Comparison of ENCODE assay signal across 9 cellular contexts in genomic region chr1:32106663-32107273, GRCh38. TPM values are rescaled to one million over a fixed set of nuclear protein-coding genes. Genes with fewer than 3 reads are reported as not detected.
DNase-seq lines count a peak whose midpoint lies in the region; ATAC-seq and TF ChIP-seq lines count a peak whose summit lies in the region.
"Had no signal": no experiment of that assay in that cellular context is flagged by ENCODE, and none has a peak within 500 bp of the region (broad histone marks: within the 10 kb centered on the region; RNA-seq: fewer than 3 reads in every experiment).

No MANE protein-coding gene starts in this region.

- no peaks in the 10 kb centered on the region for H3K27me3 Mint-ChIP-seq in activated B cell treated with CpG ODN at 0.5 μM for 24 hours

- POLR2A ChIA-PET in HEK293 (lab: Yijun Ruan, JAX) (no interaction called here), activated B cell treated with CpG ODN at 0.5 μM for 24 hours (lab: Charles Lee) (interaction anchor here (0.7 to 3.6 kb wide), 8 partner anchors 11 to 544 kb away, joined by 3 to 72 read pairs (median 9); partner anchors contain the start of genes CCDC28B, RBBP4, TMEM39B and TXLNA)

- peak overlapping the region; percentile 88 for H3K27ac ChIP-seq in C4-2B
- no peak overlapping the region for H3K27ac ChIP-seq in HEK293 (ENCODE audit: extremely low read depth, low read depth, low read length)

- H3K36me3 ChIP-seq in HEK293 (ENCODE audit: control insufficient read depth in 2 of 2, insufficient read depth in 1 of 2, low read length in 2 of 2), result peaks cover 0 to 23% of the 10 kb centered on the region in 2 experiments; a peak in 2 of 3 replicates

- ATAC-seq in activated B cell treated with CpG ODN at 0.5 μM for 24 hours (ENCODE audit: low read depth), result no peak
- ATAC-seq in HG03108 (IDR thresholded peaks at IDR 0.05; ENCODE audit: unreplicated experiment), result no peak

- peak overlapping the region; percentile 9 for H3K27ac Mint-ChIP-seq in activated B cell treated with CpG ODN at 0.5 μM for 24 hours

- H3K4me1 Mint-ChIP-seq in activated B cell treated with CpG ODN at 0.5 μM for 24 hours, result peaks cover 41% of the 10 kb centered on the region

- DNase-seq in activated B cell treated with CpG ODN at 0.5 μM for 24 hours, result no peak
- DNase-seq in mesenteric fat pad (ENCODE audit: low spot score), result peak; percentile 39
- DNase-seq in HT-29 (ENCODE audit: low spot score), result no peak
- no peak for DNase-seq in GF-D8 (lab: John Stamatoyannopoulos, UW)
- DNase-seq in central memory CD4-positive, alpha-beta T cell, result no peak
- DNase-seq: DMS 273 treated with DMSO at 0.1 percent for 48 hours had no signal

- H3K36me3 Mint-ChIP-seq in activated B cell treated with CpG ODN at 0.5 μM for 24 hours (ENCODE audit: low read depth), result peaks cover 28% of the 10 kb centered on the region

- TF ChIP-seq CTCF in C4-2B (conservative IDR thresholded peaks at IDR 0.05), result no peak
- no peak for TF ChIP-seq CTCF in HEK293 (tag by site-specific recombination; IDR thresholded peaks at IDR 0.05)
- no peak for TF ChIP-seq CTCF in activated B cell treated with CpG ODN at 0.5 μM for 24 hours (IDR thresholded peaks at IDR 0.05)

- intact Hi-C loops in activated B cell treated with CpG ODN at 0.5 μM for 24 hours (cut with micrococcal nuclease), result loop anchor here (1.0 to 5.0 kb wide), 5 partner anchors 33 to 186 kb away; partner anchors contain the start of genes HDAC1, KHDRBS1 and LCK

- peak overlapping the region; percentile 51 for H3K4me3 Mint-ChIP-seq in activated B cell treated with CpG ODN at 0.5 μM for 24 hours

- CTCF ChIA-PET in HEK293 (lab: Yijun Ruan, JAX), result interaction anchor here (1.0 kb wide), 1 partner anchor 33 kb away, joined by 3 read pairs; no protein-coding TSS in a partner anchor
- CTCF ChIA-PET in activated B cell treated with CpG ODN at 0.5 μM for 24 hours (lab: Charles Lee), result no interaction called here

- H3K9me3 Mint-ChIP-seq in activated B cell treated with CpG ODN at 0.5 μM for 24 hours, result no peaks in the 10 kb centered on the region

- H3K9me3 ChIP-seq in HEK293 (ENCODE audit: control insufficient read depth, insufficient read depth, low read depth, low read length), result no peaks in the 10 kb centered on the region

- peaks cover 4% of the 10 kb centered on the region for H3K4me1 ChIP-seq in HEK293 (ENCODE audit: control insufficient read depth, insufficient read depth, low read length)

- H3K4me3 ChIP-seq in HEK293 (ENCODE audit: low read depth, low read length), result no peak overlapping the region

TF ChIP-seq in HEK293, 187 proteins besides CTCF, POLR2A, EP300 and RAD21:
- TF ChIP-seq ZNF121 (tag by site-specific recombination; IDR thresholded peaks at IDR 0.05), result peak; percentile 98
- TF ChIP-seq, protein P1, sequence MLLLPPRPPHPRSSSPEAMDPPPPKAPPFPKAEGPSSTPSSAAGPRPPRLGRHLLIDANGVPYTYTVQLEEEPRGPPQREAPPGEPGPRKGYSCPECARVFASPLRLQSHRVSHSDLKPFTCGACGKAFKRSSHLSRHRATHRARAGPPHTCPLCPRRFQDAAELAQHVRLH (tag by site-specific recombination; IDR thresholded peaks at IDR 0.05), result no peak

RNA-seq across cellular contexts. Expression of gene KPNA6, which starts 1.1 kb away (rescaled TPM):
- total RNA-seq in activated B cell treated with CpG ODN at 0.5 μM for 24 hours (58.7 and 60.3 TPM in 2 replicates), mesenteric fat pad (73.7 TPM)
- total RNA-seq in HT-29 (2014; rRNA removed; shearing (Covaris generic)), result 22.9 and 25.4 TPM in 2 replicates

RNA-seq across cellular contexts. Expression of gene TMEM39B, which starts 34.0 kb away (rescaled TPM):
- total RNA-seq in activated B cell treated with CpG ODN at 0.5 μM for 24 hours (23.1 and 23.8 TPM in 2 replicates), mesenteric fat pad (15.6 TPM)
- total RNA-seq in HT-29 (2014; rRNA removed; shearing (Covaris generic)), result 10.7 and 11.0 TPM in 2 replicates
